In genomic region chr15:41955807-41956525, GRCh38 we compare ENCODE assay signal across 1 cellular context.
TF ChIP-seq lines count a peak whose summit lies in the region.

No MANE protein-coding gene starts in this region.

TF ChIP-seq in K562, 482 proteins besides CTCF, POLR2A, EP300 and RAD21 (continued from another document):
- no peak for TF ChIP-seq THRA (IDR thresholded peaks at IDR 0.05)
